ENCODE assay signal across 1 cellular context in the genomic region with DNA sequence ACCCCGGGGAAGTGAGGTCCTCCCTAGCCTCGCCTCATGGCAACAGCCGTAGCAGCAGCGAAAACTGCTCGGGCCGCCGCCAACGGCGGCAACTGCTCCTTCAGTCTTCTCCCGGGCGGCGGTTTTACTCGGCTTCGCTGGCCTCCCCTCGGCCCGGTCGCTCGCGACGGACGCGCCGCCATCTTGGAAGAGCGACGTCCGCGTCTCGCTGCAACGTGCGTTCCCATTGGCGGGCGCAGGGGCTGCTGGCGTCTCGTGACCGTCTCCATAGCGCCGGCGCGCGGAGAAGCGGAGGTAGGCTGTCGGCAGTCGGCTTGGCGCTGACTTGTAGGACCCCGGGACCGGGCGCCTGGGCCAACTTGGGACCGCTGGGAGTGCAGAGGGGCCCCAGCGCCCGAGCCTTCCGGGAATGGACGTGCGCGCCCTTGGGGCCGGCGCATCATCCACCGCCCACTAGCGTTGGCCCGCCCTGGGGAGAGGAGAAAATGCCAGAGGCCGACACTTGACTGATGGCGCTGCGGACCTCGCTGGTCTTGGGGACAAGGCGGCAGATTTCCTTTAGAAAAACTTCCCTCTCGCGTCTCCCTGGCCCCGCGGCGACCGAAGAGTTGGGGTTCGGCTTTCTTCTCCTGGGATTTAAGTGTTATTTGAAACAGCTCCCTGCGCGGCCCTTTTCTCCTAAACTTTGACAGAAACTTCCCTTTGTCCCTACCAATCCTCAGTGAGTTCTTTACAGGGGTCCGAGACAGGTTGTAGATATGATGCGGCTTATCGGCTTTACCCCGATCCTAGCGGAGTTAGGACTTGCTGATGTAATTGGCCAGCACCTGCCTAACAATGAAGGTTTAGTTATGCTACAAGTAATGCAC.
A peak's percentile ranks its signal among the peaks of the same experiment; 100 is the strongest.
TF ChIP-seq lines count a peak whose summit lies in the region.

A gene with protein sequence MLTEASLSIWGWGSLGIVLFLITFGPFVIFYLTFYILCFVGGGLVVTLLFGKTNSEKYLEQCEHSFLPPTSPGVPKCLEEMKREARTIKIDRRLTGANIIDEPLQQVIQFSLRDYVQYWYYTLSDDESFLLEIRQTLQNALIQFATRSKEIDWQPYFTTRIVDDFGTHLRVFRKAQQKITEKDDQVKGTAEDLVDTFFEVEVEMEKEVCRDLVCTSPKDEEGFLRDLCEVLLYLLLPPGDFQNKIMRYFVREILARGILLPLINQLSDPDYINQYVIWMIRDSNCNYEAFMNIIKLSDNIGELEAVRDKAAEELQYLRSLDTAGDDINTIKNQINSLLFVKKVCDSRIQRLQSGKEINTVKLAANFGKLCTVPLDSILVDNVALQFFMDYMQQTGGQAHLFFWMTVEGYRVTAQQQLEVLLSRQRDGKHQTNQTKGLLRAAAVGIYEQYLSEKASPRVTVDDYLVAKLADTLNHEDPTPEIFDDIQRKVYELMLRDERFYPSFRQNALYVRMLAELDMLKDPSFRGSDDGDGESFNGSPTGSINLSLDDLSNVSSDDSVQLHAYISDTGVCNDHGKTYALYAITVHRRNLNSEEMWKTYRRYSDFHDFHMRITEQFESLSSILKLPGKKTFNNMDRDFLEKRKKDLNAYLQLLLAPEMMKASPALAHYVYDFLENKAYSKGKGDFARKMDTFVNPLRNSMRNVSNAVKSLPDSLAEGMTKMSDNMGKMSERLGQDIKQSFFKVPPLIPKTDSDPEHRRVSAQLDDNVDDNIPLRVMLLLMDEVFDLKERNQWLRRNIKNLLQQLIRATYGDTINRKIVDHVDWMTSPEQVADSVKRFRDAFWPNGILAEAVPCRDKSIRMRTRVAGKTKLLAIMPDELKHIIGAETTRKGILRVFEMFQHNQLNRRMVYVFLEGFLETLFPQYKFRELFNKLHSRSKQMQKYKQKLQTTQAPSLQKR (minus strand): TSS at position 193 of the 869 bp plus-strand sequence. CDS start 199 bp downstream, outside the sequence.

TF ChIP-seq in HepG2, 621 proteins besides CTCF, POLR2A, EP300 and RAD21 (continued from another document and continues in another):
- TF ChIP-seq ZKSCAN8 (CRISPR knock-in tag; IDR thresholded peaks at IDR 0.05; ENCODE audit: borderline replicate concordance) (no peak), ZNF251 (CRISPR knock-in tag; IDR thresholded peaks at IDR 0.05) (no peak), ARNT2 (CRISPR knock-in tag; IDR thresholded peaks at IDR 0.05; ENCODE audit: low read depth) (peak; percentile 71; the same call in 1 of the 2 replicates), KDM4B (CRISPR knock-in tag; IDR thresholded peaks at IDR 0.05) (0 out of 2 replicates have a peak, but pooled peaks have one; percentile 21), NCOA1 (CRISPR knock-in tag; IDR thresholded peaks at IDR 0.05) (no peak), ZNF720 (CRISPR knock-in tag; IDR thresholded peaks at IDR 0.05) (no peak), IKZF1 (IDR thresholded peaks at IDR 0.05) (no peak), FLYWCH1 (CRISPR knock-in tag; IDR thresholded peaks at IDR 0.05) (0 out of 2 replicates have a peak, but pooled peaks have one; percentile 55), ZSCAN20 (CRISPR knock-in tag; IDR thresholded peaks at IDR 0.05; ENCODE audit: borderline replicate concordance) (0 out of 2 replicates have a peak, but pooled peaks have one; percentile 44), FOXM1 (CRISPR knock-in tag; IDR thresholded peaks at IDR 0.05) (no peak), GTF3A (CRISPR knock-in tag; conservative IDR thresholded peaks at IDR 0.05) (no peak), CCAR2 (optimal IDR thresholded peaks at IDR 0.05; ENCODE audit: low read depth, low read length) (no peak), RNF2 (conservative IDR thresholded peaks at IDR 0.05; ENCODE audit: low read depth) (peak; percentile 55; the same call in 1 of the 2 replicates), HOXA3 (CRISPR knock-in tag; IDR thresholded peaks at IDR 0.05) (peak; percentile 96), SMAD3 (CRISPR knock-in tag; IDR thresholded peaks at IDR 0.05) (0 out of 2 replicates have a peak, but pooled peaks have one; percentile 59), ZNF317 (CRISPR knock-in tag; IDR thresholded peaks at IDR 0.05) (peak; percentile 77), HDAC6 (IDR thresholded peaks at IDR 0.05; ENCODE audit: low read depth, low read length) (no peak), TBP (CRISPR knock-in tag; IDR thresholded peaks at IDR 0.05) (no peak), SIN3A (IDR thresholded peaks at IDR 0.05; ENCODE audit: borderline replicate concordance, low read depth, low read length) (peak; percentile 23; the same call in 1 of the 2 replicates), ZFP82 (CRISPR knock-in tag; IDR thresholded peaks at IDR 0.05; ENCODE audit: borderline replicate concordance) (no peak)
- TF ChIP-seq, protein P1, sequence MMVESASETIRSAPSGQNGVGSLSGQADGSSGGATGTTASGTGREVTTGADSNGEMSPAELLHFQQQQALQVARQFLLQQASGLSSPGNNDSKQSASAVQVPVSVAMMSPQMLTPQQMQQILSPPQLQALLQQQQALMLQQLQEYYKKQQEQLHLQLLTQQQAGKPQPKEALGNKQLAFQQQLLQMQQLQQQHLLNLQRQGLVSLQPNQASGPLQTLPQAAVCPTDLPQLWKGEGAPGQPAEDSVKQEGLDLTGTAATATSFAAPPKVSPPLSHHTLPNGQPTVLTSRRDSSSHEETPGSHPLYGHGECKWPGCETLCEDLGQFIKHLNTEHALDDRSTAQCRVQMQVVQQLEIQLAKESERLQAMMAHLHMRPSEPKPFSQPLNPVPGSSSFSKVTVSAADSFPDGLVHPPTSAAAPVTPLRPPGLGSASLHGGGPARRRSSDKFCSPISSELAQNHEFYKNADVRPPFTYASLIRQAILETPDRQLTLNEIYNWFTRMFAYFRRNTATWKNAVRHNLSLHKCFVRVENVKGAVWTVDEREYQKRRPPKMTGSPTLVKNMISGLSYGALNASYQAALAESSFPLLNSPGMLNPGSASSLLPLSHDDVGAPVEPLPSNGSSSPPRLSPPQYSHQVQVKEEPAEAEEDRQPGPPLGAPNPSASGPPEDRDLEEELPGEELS (CRISPR knock-in tag; IDR thresholded peaks at IDR 0.05) = peak; percentile 42; the same call in 1 of the 2 replicates
- TF ChIP-seq, protein P2, sequence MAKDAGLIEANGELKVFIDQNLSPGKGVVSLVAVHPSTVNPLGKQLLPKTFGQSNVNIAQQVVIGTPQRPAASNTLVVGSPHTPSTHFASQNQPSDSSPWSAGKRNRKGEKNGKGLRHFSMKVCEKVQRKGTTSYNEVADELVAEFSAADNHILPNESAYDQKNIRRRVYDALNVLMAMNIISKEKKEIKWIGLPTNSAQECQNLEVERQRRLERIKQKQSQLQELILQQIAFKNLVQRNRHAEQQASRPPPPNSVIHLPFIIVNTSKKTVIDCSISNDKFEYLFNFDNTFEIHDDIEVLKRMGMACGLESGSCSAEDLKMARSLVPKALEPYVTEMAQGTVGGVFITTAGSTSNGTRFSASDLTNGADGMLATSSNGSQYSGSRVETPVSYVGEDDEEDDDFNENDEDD (CRISPR knock-in tag; IDR thresholded peaks at IDR 0.05; ENCODE audit: borderline replicate concordance) = peak; percentile 77; the same call in 1 of the 2 replicates
- TF ChIP-seq, protein P3, sequence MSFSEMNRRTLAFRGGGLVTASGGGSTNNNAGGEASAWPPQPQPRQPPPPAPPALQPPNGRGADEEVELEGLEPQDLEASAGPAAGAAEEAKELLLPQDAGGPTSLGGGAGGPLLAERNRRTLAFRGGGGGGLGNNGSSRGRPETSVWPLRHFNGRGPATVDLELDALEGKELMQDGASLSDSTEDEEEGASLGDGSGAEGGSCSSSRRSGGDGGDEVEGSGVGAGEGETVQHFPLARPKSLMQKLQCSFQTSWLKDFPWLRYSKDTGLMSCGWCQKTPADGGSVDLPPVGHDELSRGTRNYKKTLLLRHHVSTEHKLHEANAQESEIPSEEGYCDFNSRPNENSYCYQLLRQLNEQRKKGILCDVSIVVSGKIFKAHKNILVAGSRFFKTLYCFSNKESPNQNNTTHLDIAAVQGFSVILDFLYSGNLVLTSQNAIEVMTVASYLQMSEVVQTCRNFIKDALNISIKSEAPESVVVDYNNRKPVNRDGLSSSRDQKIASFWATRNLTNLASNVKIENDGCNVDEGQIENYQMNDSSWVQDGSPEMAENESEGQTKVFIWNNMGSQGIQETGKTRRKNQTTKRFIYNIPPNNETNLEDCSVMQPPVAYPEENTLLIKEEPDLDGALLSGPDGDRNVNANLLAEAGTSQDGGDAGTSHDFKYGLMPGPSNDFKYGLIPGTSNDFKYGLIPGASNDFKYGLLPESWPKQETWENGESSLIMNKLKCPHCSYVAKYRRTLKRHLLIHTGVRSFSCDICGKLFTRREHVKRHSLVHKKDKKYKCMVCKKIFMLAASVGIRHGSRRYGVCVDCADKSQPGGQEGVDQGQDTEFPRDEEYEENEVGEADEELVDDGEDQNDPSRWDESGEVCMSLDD (CRISPR knock-in tag; IDR thresholded peaks at IDR 0.05; ENCODE audit: borderline replicate concordance) = 0 out of 2 replicates have a peak, but pooled peaks have one; percentile 32
- TF ChIP-seq, protein P4, sequence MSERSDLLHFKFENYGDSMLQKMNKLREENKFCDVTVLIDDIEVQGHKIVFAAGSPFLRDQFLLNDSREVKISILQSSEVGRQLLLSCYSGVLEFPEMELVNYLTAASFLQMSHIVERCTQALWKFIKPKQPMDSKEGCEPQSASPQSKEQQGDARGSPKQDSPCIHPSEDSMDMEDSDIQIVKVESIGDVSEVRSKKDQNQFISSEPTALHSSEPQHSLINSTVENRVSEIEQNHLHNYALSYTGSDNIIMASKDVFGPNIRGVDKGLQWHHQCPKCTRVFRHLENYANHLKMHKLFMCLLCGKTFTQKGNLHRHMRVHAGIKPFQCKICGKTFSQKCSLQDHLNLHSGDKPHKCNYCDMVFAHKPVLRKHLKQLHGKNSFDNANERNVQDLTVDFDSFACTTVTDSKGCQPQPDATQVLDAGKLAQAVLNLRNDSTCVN (CRISPR knock-in tag; IDR thresholded peaks at IDR 0.05; ENCODE audit: borderline replicate concordance) = 0 out of 2 replicates have a peak, but pooled peaks have one; percentile 18
- TF ChIP-seq, protein P5, sequence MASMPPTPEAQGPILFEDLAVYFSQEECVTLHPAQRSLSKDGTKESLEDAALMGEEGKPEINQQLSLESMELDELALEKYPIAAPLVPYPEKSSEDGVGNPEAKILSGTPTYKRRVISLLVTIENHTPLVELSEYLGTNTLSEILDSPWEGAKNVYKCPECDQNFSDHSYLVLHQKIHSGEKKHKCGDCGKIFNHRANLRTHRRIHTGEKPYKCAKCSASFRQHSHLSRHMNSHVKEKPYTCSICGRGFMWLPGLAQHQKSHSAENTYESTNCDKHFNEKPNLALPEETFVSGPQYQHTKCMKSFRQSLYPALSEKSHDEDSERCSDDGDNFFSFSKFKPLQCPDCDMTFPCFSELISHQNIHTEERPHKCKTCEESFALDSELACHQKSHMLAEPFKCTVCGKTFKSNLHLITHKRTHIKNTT (CRISPR knock-in tag; IDR thresholded peaks at IDR 0.05) = no peak
- TF ChIP-seq, protein P6, sequence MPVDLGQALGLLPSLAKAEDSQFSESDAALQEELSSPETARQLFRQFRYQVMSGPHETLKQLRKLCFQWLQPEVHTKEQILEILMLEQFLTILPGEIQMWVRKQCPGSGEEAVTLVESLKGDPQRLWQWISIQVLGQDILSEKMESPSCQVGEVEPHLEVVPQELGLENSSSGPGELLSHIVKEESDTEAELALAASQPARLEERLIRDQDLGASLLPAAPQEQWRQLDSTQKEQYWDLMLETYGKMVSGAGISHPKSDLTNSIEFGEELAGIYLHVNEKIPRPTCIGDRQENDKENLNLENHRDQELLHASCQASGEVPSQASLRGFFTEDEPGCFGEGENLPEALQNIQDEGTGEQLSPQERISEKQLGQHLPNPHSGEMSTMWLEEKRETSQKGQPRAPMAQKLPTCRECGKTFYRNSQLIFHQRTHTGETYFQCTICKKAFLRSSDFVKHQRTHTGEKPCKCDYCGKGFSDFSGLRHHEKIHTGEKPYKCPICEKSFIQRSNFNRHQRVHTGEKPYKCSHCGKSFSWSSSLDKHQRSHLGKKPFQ (CRISPR knock-in tag; IDR thresholded peaks at IDR 0.05; ENCODE audit: insufficient replicate concordance) = no peak
- TF ChIP-seq, protein P7, sequence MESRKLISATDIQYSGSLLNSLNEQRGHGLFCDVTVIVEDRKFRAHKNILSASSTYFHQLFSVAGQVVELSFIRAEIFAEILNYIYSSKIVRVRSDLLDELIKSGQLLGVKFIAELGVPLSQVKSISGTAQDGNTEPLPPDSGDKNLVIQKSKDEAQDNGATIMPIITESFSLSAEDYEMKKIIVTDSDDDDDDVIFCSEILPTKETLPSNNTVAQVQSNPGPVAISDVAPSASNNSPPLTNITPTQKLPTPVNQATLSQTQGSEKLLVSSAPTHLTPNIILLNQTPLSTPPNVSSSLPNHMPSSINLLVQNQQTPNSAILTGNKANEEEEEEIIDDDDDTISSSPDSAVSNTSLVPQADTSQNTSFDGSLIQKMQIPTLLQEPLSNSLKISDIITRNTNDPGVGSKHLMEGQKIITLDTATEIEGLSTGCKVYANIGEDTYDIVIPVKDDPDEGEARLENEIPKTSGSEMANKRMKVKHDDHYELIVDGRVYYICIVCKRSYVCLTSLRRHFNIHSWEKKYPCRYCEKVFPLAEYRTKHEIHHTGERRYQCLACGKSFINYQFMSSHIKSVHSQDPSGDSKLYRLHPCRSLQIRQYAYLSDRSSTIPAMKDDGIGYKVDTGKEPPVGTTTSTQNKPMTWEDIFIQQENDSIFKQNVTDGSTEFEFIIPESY (CRISPR knock-in tag; IDR thresholded peaks at IDR 0.05) = peak; percentile 15; the same call in 1 of the 2 replicates
- TF ChIP-seq, protein P8, sequence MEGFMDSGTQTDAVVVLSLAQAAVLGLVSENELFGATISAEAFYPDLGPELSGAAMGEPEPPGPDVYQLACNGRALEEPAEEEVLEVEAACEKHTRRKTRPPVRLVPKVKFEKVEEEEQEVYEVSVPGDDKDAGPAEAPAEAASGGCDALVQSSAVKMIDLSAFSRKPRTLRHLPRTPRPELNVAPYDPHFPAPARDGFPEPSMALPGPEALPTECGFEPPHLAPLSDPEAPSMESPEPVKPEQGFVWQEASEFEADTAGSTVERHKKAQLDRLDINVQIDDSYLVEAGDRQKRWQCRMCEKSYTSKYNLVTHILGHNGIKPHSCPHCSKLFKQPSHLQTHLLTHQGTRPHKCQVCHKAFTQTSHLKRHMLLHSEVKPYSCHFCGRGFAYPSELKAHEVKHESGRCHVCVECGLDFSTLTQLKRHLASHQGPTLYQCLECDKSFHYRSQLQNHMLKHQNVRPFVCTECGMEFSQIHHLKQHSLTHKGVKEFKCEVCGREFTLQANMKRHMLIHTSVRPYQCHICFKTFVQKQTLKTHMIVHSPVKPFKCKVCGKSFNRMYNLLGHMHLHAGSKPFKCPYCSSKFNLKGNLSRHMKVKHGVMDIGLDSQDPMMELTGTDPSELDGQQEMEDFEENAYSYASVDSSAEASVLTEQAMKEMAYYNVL (CRISPR knock-in tag; IDR thresholded peaks at IDR 0.05; ENCODE audit: borderline replicate concordance) = peak; percentile 46; the same call in 1 of the 2 replicates
- TF ChIP-seq, protein P9, sequence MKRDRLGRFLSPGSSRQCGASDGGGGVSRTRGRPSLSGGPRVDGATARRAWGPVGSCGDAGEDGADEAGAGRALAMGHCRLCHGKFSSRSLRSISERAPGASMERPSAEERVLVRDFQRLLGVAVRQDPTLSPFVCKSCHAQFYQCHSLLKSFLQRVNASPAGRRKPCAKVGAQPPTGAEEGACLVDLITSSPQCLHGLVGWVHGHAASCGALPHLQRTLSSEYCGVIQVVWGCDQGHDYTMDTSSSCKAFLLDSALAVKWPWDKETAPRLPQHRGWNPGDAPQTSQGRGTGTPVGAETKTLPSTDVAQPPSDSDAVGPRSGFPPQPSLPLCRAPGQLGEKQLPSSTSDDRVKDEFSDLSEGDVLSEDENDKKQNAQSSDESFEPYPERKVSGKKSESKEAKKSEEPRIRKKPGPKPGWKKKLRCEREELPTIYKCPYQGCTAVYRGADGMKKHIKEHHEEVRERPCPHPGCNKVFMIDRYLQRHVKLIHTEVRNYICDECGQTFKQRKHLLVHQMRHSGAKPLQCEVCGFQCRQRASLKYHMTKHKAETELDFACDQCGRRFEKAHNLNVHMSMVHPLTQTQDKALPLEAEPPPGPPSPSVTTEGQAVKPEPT (CRISPR knock-in tag; IDR thresholded peaks at IDR 0.05; ENCODE audit: low read depth) = peak; percentile 24; the same call in 1 of the 2 replicates
